8 cellular contexts compared by ENCODE assay signal in the genomic region with DNA sequence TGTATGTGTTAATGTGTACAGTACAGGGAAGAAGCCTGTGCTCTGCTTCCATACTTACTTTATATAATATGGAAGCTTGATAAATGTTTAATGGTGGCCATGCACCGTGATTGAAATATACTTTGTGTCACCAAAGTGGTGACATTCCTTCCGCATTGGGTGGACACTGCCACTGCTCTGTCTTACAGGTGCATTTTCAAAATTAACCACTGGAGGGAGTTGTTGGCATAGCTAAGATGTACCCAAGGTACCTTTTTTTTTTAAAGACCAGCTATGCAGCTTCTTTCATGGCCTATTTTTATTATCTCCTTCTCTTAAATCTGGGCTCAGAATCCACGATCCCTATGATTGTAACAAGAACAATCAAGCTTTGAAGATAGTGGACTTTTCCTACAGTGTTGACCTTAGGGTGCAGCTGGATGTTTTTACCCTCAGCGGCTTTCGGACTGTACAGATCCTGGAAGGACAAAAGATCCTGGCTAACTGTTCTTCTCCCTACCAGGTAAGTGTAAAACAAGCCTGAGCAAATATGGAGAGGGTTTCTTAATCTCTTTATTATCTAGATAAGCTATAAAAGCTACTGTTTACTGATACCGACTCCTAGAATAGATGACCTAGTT. TPM values are rescaled to one million over a fixed set of nuclear protein-coding genes. Genes with fewer than 3 reads are reported as not detected.
DNase-seq lines count a peak whose midpoint lies in the region; ATAC-seq and TF ChIP-seq lines count a peak whose summit lies in the region.

No MANE protein-coding gene starts in this region.

- H3K27me3 Mint-ChIP-seq in neural progenitor cell (ENCODE audit: insufficient read depth, low read depth): no peaks in the 10 kb centered on the region

- no peaks in the 10 kb centered on the region for H3K9me3 Mint-ChIP-seq in neural progenitor cell

- TF ChIP-seq POLR2A in HCT116 (IDR thresholded peaks at IDR 0.05; ENCODE audit: borderline replicate concordance, extremely low read depth, insufficient read depth, insufficient read length): no peak

- H3K27ac Mint-ChIP-seq in neural progenitor cell: no peak overlapping the region

- H3K36me3 ChIP-seq in DOHH2 (ENCODE audit: control insufficient read depth, low read length) (peaks cover 86% of the 10 kb centered on the region), HCT116 (ENCODE audit: control insufficient read depth in 1 of 2, insufficient read depth in 2 of 2, low read length in 2 of 2) (peaks cover 52 to 58% of the 10 kb centered on the region in 2 experiments), neural progenitor cell (peaks cover 27% of the 10 kb centered on the region)

- no peaks in the 10 kb centered on the region for H3K4me1 Mint-ChIP-seq in neural progenitor cell

- H3K4me3 ChIP-seq in DOHH2 (ENCODE audit: low read length) (no peak overlapping the region), HCT116 (replicated peaks in 1 of 2; ENCODE audit: low read depth in 1 of 2, low read length in 2 of 2) (no peak overlapping the region), neural progenitor cell (no peak overlapping the region)

- H3K9me2 ChIP-seq in DOHH2 (replicated peaks; ENCODE audit: control insufficient read depth, low read length): no peaks in the 10 kb centered on the region
- H3K9me2 ChIP-seq in HCT116 (ENCODE audit: insufficient read depth): no peaks in the 10 kb centered on the region

- no peaks in the 10 kb centered on the region for H3K27me3 ChIP-seq in DOHH2 (ENCODE audit: control insufficient read depth, low read length)
- no peaks in the 10 kb centered on the region for H3K27me3 ChIP-seq in HCT116 (ENCODE audit: insufficient read depth, low read length)
- H3K27me3 ChIP-seq in neural progenitor cell: no peaks in the 10 kb centered on the region

- peak; percentile 91 for TF ChIP-seq RAD21 in HCT116 (IDR thresholded peaks at IDR 0.05; ENCODE audit: low read depth)

- no peak overlapping the region for H3K9ac ChIP-seq in HCT116 (ENCODE audit: low read length)
- no peak overlapping the region for H3K9ac ChIP-seq in neural progenitor cell

- no peak overlapping the region for H2AFZ ChIP-seq in HCT116 (ENCODE audit: low read depth, low read length, poor library complexity, severe bottlenecking)
- H2AFZ ChIP-seq in neural progenitor cell (replicated peaks): no peak overlapping the region

- CTCF ChIA-PET in HCT116 (lab: Charles Lee): interaction anchor here (0.6 to 5.2 kb wide), 24 partner anchors 9 to 429 kb away, joined by 3 to 194 read pairs (median 4); a partner anchor contains a TSS

- H3K79me2 ChIP-seq in DOHH2 (ENCODE audit: control insufficient read depth, low read length): peaks cover 8% of the 10 kb centered on the region; the same call in 1 of the 2 replicates
- no peaks in the 10 kb centered on the region; the same call in 1 of the 2 replicates for H3K79me2 ChIP-seq in HCT116 (ENCODE audit: insufficient read depth, low read length)
- no peaks in the 10 kb centered on the region for H3K79me2 ChIP-seq in neural progenitor cell (ENCODE audit: low read depth)

- intact Hi-C loops in HCT116 (cut with micrococcal nuclease): loop anchor here (1.0 to 10.0 kb wide), 5 partner anchors 57 to 1512 kb away; no protein-coding TSS in a partner anchor

- H3K4me3 Mint-ChIP-seq in neural progenitor cell: no peak overlapping the region

- H4K20me1 ChIP-seq in DOHH2 (ENCODE audit: control insufficient read depth, insufficient read depth, low read depth, low read length) (no peaks in the 10 kb centered on the region), HCT116 (ENCODE audit: insufficient read depth) (0 out of 2 replicates have a peak, but pooled peaks cover 3% of the 10 kb centered on the region), neural progenitor cell (ENCODE audit: low read depth) (no peaks in the 10 kb centered on the region)

- TF ChIP-seq CTCF in DOHH2 (IDR thresholded peaks at IDR 0.05; ENCODE audit: low read depth, low read length, poor library complexity, severe bottlenecking): peak; percentile 86
- peak; percentile 65 to 99 (median 86) for TF ChIP-seq CTCF in HCT116 (IDR thresholded peaks at IDR 0.05 in 2 of 3, conservative IDR thresholded peaks at IDR 0.05 in 1 of 3; ENCODE audit: borderline replicate concordance in 1 of 3, insufficient read depth in 1 of 3, low read depth in 2 of 3, low read length in 2 of 3)
- peak; percentile 89 for TF ChIP-seq CTCF in neural progenitor cell (IDR thresholded peaks at IDR 0.05)

- H3K4me2 ChIP-seq in DOHH2 (ENCODE audit: low read length) (no peak overlapping the region), HCT116 (ENCODE audit: low read length) (no peak overlapping the region), neural progenitor cell (no peak overlapping the region)

- peaks cover 31% of the 10 kb centered on the region for H3K36me3 Mint-ChIP-seq in neural progenitor cell

- RAD21 ChIA-PET in HCT116 (lab: Charles Lee; ENCODE audit: low non-redundant PET in 1 of 2, low total read pairs in 2 of 2, uncharacterized antibody in 2 of 2, unreplicated experiment in 2 of 2): interaction anchor here (0.5 to 1.9 kb wide), 8 partner anchors 10 to 208 kb away, joined by 3 to 19 read pairs (median 5); no protein-coding TSS in a partner anchor

- H3F3A ChIP-seq in DOHH2 (ENCODE audit: control insufficient read depth, insufficient read depth): peaks cover 34% of the 10 kb centered on the region
- peaks cover 38% of the 10 kb centered on the region for H3F3A ChIP-seq in neural progenitor cell (ENCODE audit: low read depth)

- no peak overlapping the region for H3K27ac ChIP-seq in DOHH2 (ENCODE audit: low read depth, low read length)
- H3K27ac ChIP-seq in HCT116 (ENCODE audit: low read depth, low read length): peak overlapping the region; percentile 32; the same call in 1 of the 2 replicates
- no peak overlapping the region for H3K27ac ChIP-seq in neural progenitor cell

- H3K4me1 ChIP-seq in DOHH2 (ENCODE audit: control insufficient read depth, low read length) (no peaks in the 10 kb centered on the region), HCT116 (ENCODE audit: control insufficient read depth in 1 of 2, insufficient read depth in 2 of 2, low read length in 2 of 2) (0 out of 4 replicates have a peak, but pooled peaks cover 0 to 3% of the 10 kb centered on the region in 2 experiments), neural progenitor cell (no peaks in the 10 kb centered on the region)

- BruUV-seq in HCT116 (replicated peaks; lab: Mats Ljungman, UMichigan): no TSS peak

- DNase-seq in HCT116 (ENCODE audit: low read depth, low spot score): peak; percentile 68
- peak; percentile 55 for DNase-seq in NCI-H345 (lab: John Stamatoyannopoulos, UW)
- peak; percentile 16 for DNase-seq in activated CD4-positive, alpha-beta T cell treated with anti-CD3 and anti-CD28 coated beads, Interleukin-2, amount 50 U/mL, for 1 hour
- DNase-seq in fibroblast of the conjunctiva (ENCODE audit: low read depth): peak; percentile 53
- DNase-seq in neural progenitor cell (ENCODE audit: low spot score): peak; percentile 82
- no peak for DNase-seq in NCI-H187 treated with DMSO at 0.1 percent for 48 hours (lab: John Stamatoyannopoulos, UW)
- no peak for DNase-seq in activated CD8-positive, alpha-beta memory T cell treated with anti-CD3 and anti-CD28 coated beads, Interleukin-2, amount 50 U/mL, for 4 hours

- POLR2A ChIA-PET in HCT116 (lab: Charles Lee): interaction anchor here (1.0 kb wide), 1 partner anchor 57 kb away, joined by 4 read pairs; no protein-coding TSS in a partner anchor

- H3K9me3 ChIP-seq in DOHH2 (ENCODE audit: control insufficient read depth, insufficient read depth, low read length) (no peaks in the 10 kb centered on the region), HCT116 (ENCODE audit: control insufficient read depth in 1 of 2, insufficient read depth in 1 of 2, low read depth in 1 of 2, low read length in 2 of 2) (no peaks in the 10 kb centered on the region), neural progenitor cell (ENCODE audit: low read depth) (no peaks in the 10 kb centered on the region)

- ATAC-seq in HCT116: peak; percentile 99

TF ChIP-seq in HCT116, 20 proteins besides CTCF, POLR2A, EP300 and RAD21:
- TF ChIP-seq YY1 (IDR thresholded peaks at IDR 0.05; ENCODE audit: extremely low read depth, insufficient replicate concordance, low read depth, low read length): no peak
- TF ChIP-seq CEBPB (IDR thresholded peaks at IDR 0.05; ENCODE audit: low read depth): 0 out of 2 replicates have a peak, but pooled peaks have one; percentile 6
- TF ChIP-seq ELF1 (IDR thresholded peaks at IDR 0.05; ENCODE audit: borderline replicate concordance, low read depth): no peak
- TF ChIP-seq SIN3A (IDR thresholded peaks at IDR 0.05; ENCODE audit: low read depth): no peak

RNA-seq across cellular contexts. Expression of a gene that starts 21.6 kb away (rescaled TPM):
- 19.9 TPM for total RNA-seq in HCT116 (2021; ENCODE audit: unreplicated experiment)
- polyA plus RNA-seq in HCT116 (2012): 17.3 and 17.9 TPM in 2 replicates
- total RNA-seq in neural progenitor cell (ENCODE audit: low replicate concordance): 0.90 TPM in 1 of 2 replicates, not detected in the other

RNA-seq across cellular contexts. Expression of a gene that starts 56.4 kb away (rescaled TPM):
- total RNA-seq in HCT116 (2021; ENCODE audit: unreplicated experiment) (92.9 TPM), neural progenitor cell (ENCODE audit: low replicate concordance) (129 and 167 TPM in 2 replicates)
- 51.8 and 55.3 TPM in 2 replicates for polyA plus RNA-seq in HCT116 (2012)

Comparison
In these comparisons a context has a peak if more than half of its experiments do, and no peak if none do; other contexts are left out.
1. DNase-seq: peak in HCT116 (single experiment), NCI-H345 (single experiment), activated CD4-positive, alpha-beta T cell treated with anti-CD3 and anti-CD28 coated beads, Interleukin-2, amount 50 U/mL, for 1 hour (single experiment), fibroblast of the conjunctiva (single experiment) and neural progenitor cell (single experiment); none in NCI-H187 treated with DMSO at 0.1 percent for 48 hours (single experiment) and activated CD8-positive, alpha-beta memory T cell treated with anti-CD3 and anti-CD28 coated beads, Interleukin-2, amount 50 U/mL, for 4 hours (single experiment).
2. RNA of a gene that starts 21.6 kb away (total RNA-seq): 19.9 TPM in HCT116 (single experiment); 0.90 TPM in neural progenitor cell; every median in the first group is over 10 times any median in the second.
3. Peak in every context shown above with its lines, with median percentiles within 50 percentile points of each other: CTCF ChIP-seq.